ENCODE assay signal across 1 cellular context in genomic region chr3:80785475-80785874, GRCh38.
TF ChIP-seq lines count a peak whose summit lies in the region.

No MANE protein-coding gene starts in this region.

TF ChIP-seq in GM23338, 12 proteins besides CTCF, POLR2A, EP300 and RAD21 (continued from another document):
- TF ChIP-seq ZNF462 (CRISPR knock-in tag; IDR thresholded peaks at IDR 0.05) (no peak), POLR2AphosphoS5 (IDR thresholded peaks at IDR 0.05; ENCODE audit: low read depth) (no peak), ETS1 (IDR thresholded peaks at IDR 0.05) (no peak), ZNF331 (CRISPR knock-in tag; IDR thresholded peaks at IDR 0.05; ENCODE audit: low read depth) (no peak), EZH2phosphoT487 (IDR thresholded peaks at IDR 0.05; ENCODE audit: unreplicated experiment) (no peak), NANOG (IDR thresholded peaks at IDR 0.05; ENCODE audit: borderline replicate concordance) (no peak), STAT1 (IDR thresholded peaks at IDR 0.05; ENCODE audit: unreplicated experiment) (no peak), EZH2 (IDR thresholded peaks at IDR 0.05; ENCODE audit: low read depth, unreplicated experiment) (no peak), CREB1 (CRISPR knock-in tag; IDR thresholded peaks at IDR 0.05; ENCODE audit: low read depth) (no peak), ZNF114 (CRISPR knock-in tag; IDR thresholded peaks at IDR 0.05) (no peak)
